Comparison of ENCODE assay signal across 28 cellular contexts in genomic region chr5:120932480-120932879, GRCh38.
"Had no signal": no experiment of that assay in that cellular context is flagged by ENCODE, and none has a peak within 500 bp of the region (broad histone marks: within the 10 kb centered on the region; RNA-seq: fewer than 3 reads in every experiment).

No MANE protein-coding gene starts in this region.

- ATAC-seq: psoas muscle; right cardiac atrium; right lobe of liver; stimulated activated effector memory CD8-positive, alpha-beta T cell treated with anti-CD3 and anti-CD28 coated beads, Interleukin-12 subunit alpha, Interleukin-12 subunit beta, amount 100 ng/mL, for 72 hours; stimulated activated naive B cell treated with anti-CD40 and anti-IgM and Interleukin-4, amounts not matched to agents 10 μg/mL and 1 μg/mL and 100 μg/mL, for 72 hours had no signal

- H3K4me3 ChIP-seq: neural progenitor cell, ovary, psoas muscle, right lobe of liver, sigmoid colon, stomach, thoracic aorta, thyroid gland, tibial nerve, upper lobe of left lung, vagina had no signal

- H3K9ac ChIP-seq: neural progenitor cell, parathyroid adenoma had no signal

- H3K27me3 ChIP-seq: neural progenitor cell, ovary, right lobe of liver, sigmoid colon, stomach, thyroid gland, tibial nerve, upper lobe of left lung, vagina had no signal

- H3K27ac Mint-ChIP-seq: nephron; neural progenitor cell; progenitor cell of endocrine pancreas; stimulated activated effector memory CD8-positive, alpha-beta T cell treated with anti-CD3 and anti-CD28 coated beads, Interleukin-12 subunit alpha, Interleukin-12 subunit beta, amount 100 ng/mL, for 72 hours; stimulated activated naive B cell treated with anti-CD40 and anti-IgM and Interleukin-4, amounts not matched to agents 10 μg/mL and 1 μg/mL and 100 μg/mL, for 72 hours; stimulated activated naive CD8-positive, alpha-beta T cell treated with anti-CD3 and anti-CD28 coated beads, Interleukin-15, Interleukin-2, amounts not matched to agents 100 ng/mL and 50 ng/mL, for 24 hours had no signal

- H3K9me3 Mint-ChIP-seq: nephron; neural progenitor cell; stimulated activated naive CD8-positive, alpha-beta T cell treated with anti-CD3 and anti-CD28 coated beads, Interleukin-15, Interleukin-2, amounts not matched to agents 100 ng/mL and 50 ng/mL, for 24 hours had no signal

- H3K79me2 ChIP-seq: parathyroid adenoma had no signal

- H3K36me3 Mint-ChIP-seq: neural progenitor cell; stimulated activated effector memory CD8-positive, alpha-beta T cell treated with anti-CD3 and anti-CD28 coated beads, Interleukin-12 subunit alpha, Interleukin-12 subunit beta, amount 100 ng/mL, for 72 hours; stimulated activated naive B cell treated with anti-CD40 and anti-IgM and Interleukin-4, amounts not matched to agents 10 μg/mL and 1 μg/mL and 100 μg/mL, for 72 hours had no signal

- H3K4me1 ChIP-seq: neural progenitor cell, parathyroid adenoma, psoas muscle, right lobe of liver, sigmoid colon, stomach, thyroid gland, tibial nerve, upper lobe of left lung, vagina had no signal

- DNase-seq: occipital lobe; ovary; posterior cingulate gyrus; psoas muscle; right cardiac atrium; right lobe of liver; sigmoid colon; small intestine; stimulated activated CD4-positive, alpha-beta T cell treated with anti-CD3 and anti-CD28 coated beads, Interleukin-15, amount 100 ng/mL, for 24 hours; stimulated activated CD4-positive, alpha-beta T cell treated with anti-CD3 and anti-CD28 coated beads, Interleukin-2, amount 100 ng/mL, for 24 hours; stimulated activated CD4-positive, alpha-beta T cell treated with anti-CD3 and anti-CD28 coated beads, Interleukin-2, amount 100 ng/mL, for 48 hours; stimulated activated CD4-positive, alpha-beta T cell treated with anti-CD3 and anti-CD28 coated beads, Interleukin-4, amount 100 ng/mL, for 24 hours; stimulated activated naive B cell treated with anti-CD40 and anti-IgM and Interleukin-4, amounts not matched to agents 10 μg/mL and 1 μg/mL and 100 μg/mL, for 72 hours; stimulated activated naive CD4-positive, alpha-beta T cell treated with Interleukin-2 at 50 U/mL for 16 hours; stomach; thyroid gland; trophoblast cell; upper lobe of left lung had no signal

- H2AFZ ChIP-seq: neural progenitor cell, parathyroid adenoma had no signal

- H3K4me3 Mint-ChIP-seq: nephron; neural progenitor cell; stimulated activated effector memory CD8-positive, alpha-beta T cell treated with anti-CD3 and anti-CD28 coated beads, Interleukin-12 subunit alpha, Interleukin-12 subunit beta, amount 100 ng/mL, for 72 hours; stimulated activated naive B cell treated with anti-CD40 and anti-IgM and Interleukin-4, amounts not matched to agents 10 μg/mL and 1 μg/mL and 100 μg/mL, for 72 hours; stimulated activated naive CD8-positive, alpha-beta T cell treated with anti-CD3 and anti-CD28 coated beads, Interleukin-15, Interleukin-2, amounts not matched to agents 100 ng/mL and 50 ng/mL, for 24 hours had no signal

- H3K4me1 Mint-ChIP-seq: neural progenitor cell; stimulated activated effector memory CD8-positive, alpha-beta T cell treated with anti-CD3 and anti-CD28 coated beads, Interleukin-12 subunit alpha, Interleukin-12 subunit beta, amount 100 ng/mL, for 72 hours; stimulated activated naive B cell treated with anti-CD40 and anti-IgM and Interleukin-4, amounts not matched to agents 10 μg/mL and 1 μg/mL and 100 μg/mL, for 72 hours had no signal

- H3K27ac ChIP-seq: neural progenitor cell, ovary, parathyroid adenoma, psoas muscle, right lobe of liver, sigmoid colon, stomach, thoracic aorta, thyroid gland, tibial nerve, upper lobe of left lung, vagina had no signal

- H3K4me2 ChIP-seq: neural progenitor cell had no signal

- FAIRE-seq: small intestine, urothelium cell line had no signal

- H3K27me3 Mint-ChIP-seq: progenitor cell of endocrine pancreas; stimulated activated naive B cell treated with anti-CD40 and anti-IgM and Interleukin-4, amounts not matched to agents 10 μg/mL and 1 μg/mL and 100 μg/mL, for 72 hours; stimulated activated naive CD8-positive, alpha-beta T cell treated with anti-CD3 and anti-CD28 coated beads, Interleukin-15, Interleukin-2, amounts not matched to agents 100 ng/mL and 50 ng/mL, for 24 hours had no signal

- H3K36me3 ChIP-seq: neural progenitor cell, ovary, right lobe of liver, sigmoid colon, stomach, thoracic aorta, thyroid gland, tibial nerve, upper lobe of left lung, vagina had no signal

- H3K9me3 ChIP-seq: ovary, psoas muscle, right lobe of liver, sigmoid colon, thoracic aorta, thyroid gland, tibial nerve, vagina had no signal
